ENCODE assay signal across 8 cellular contexts in the genomic region with DNA sequence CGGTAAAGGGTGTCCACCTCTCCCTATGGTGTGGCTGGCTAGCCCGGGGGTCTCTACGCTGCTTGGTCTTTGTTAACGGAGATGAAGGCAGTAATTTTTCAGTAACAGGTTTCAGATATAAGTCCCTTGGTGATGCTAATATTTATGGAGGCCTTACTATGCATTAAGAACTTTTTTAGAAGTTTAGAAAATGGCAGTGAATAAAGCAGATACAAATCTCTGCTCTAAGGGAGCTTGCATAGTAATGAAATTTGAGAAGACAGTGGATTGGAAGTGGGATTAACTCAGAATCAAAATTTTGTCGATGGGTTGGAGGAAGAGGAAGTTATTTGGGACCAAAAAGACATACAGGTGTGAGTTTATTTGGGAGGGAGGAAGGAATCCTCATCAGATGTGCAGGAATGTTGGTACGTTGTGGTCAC. TPM values are rescaled to one million over a fixed set of nuclear protein-coding genes. Genes with fewer than 3 reads are reported as not detected.
DNase-seq lines count a peak whose midpoint lies in the region; ATAC-seq and TF ChIP-seq lines count a peak whose summit lies in the region.

No MANE protein-coding gene starts in this region.

- no peak overlapping the region for H3K4ac ChIP-seq in mesendoderm (ENCODE audit: low read depth, low read length)

- H3K79me2 ChIP-seq in mesendoderm (ENCODE audit: control insufficient read depth, insufficient read depth, low read length): peaks cover 27% of the 10 kb centered on the region

- peaks cover 3% of the 10 kb centered on the region for H3K4me1 ChIP-seq in mesendoderm (ENCODE audit: control insufficient read depth, low read depth, low read length)

- peak overlapping the region; percentile 92 for H4K5ac ChIP-seq in mesendoderm (ENCODE audit: low read length)

- H4K8ac ChIP-seq in mesendoderm (ENCODE audit: low read depth, low read length): no peak overlapping the region

- no peak overlapping the region for H2AK5ac ChIP-seq in mesendoderm (ENCODE audit: low read length)

- no peaks in the 10 kb centered on the region for H3K27me3 ChIP-seq in mesendoderm (ENCODE audit: insufficient read depth, low read length, poor library complexity)

- H3K36me3 ChIP-seq in mesendoderm (ENCODE audit: control insufficient read depth, insufficient read depth, low read length): no peaks in the 10 kb centered on the region

- peak overlapping the region; percentile 19 for H3K18ac ChIP-seq in mesendoderm (ENCODE audit: low read length)

- H3K9me3 Mint-ChIP-seq in stimulated activated naive CD8-positive, alpha-beta T cell treated with anti-CD3 and anti-CD28 coated beads, Interleukin-15, Interleukin-2, amounts not matched to agents 100 ng/mL and 50 ng/mL, for 24 hours: no peaks in the 10 kb centered on the region

- no peak for ATAC-seq in stimulated activated naive CD8-positive, alpha-beta T cell treated with anti-CD3 and anti-CD28 coated beads, Interleukin-15, Interleukin-2, amounts not matched to agents 100 U/mL and 50 U/mL, for 24 hours
- ATAC-seq in HG02973 (IDR thresholded peaks at IDR 0.05; ENCODE audit: unreplicated experiment): no peak

- in situ Hi-C loops in astrocyte of the spinal cord (cut with HindIII; ENCODE audit: low sequenced_read_pairs): no loop called here

- peaks cover 61% of the 10 kb centered on the region for H3K4me1 Mint-ChIP-seq in stimulated activated naive CD8-positive, alpha-beta T cell treated with anti-CD3 and anti-CD28 coated beads, Interleukin-15, Interleukin-2, amounts not matched to agents 100 ng/mL and 50 ng/mL, for 24 hours (ENCODE audit: low read depth)

- peak overlapping the region; percentile 99 for H3K56ac ChIP-seq in mesendoderm (ENCODE audit: low read length)

- H3K27me3 Mint-ChIP-seq in stimulated activated naive CD8-positive, alpha-beta T cell treated with anti-CD3 and anti-CD28 coated beads, Interleukin-15, Interleukin-2, amounts not matched to agents 100 ng/mL and 50 ng/mL, for 24 hours: no peaks in the 10 kb centered on the region

- no peak overlapping the region for H2BK120ac ChIP-seq in mesendoderm (ENCODE audit: low read depth, low read length)

- peaks cover 3% of the 10 kb centered on the region for H3K79me1 ChIP-seq in mesendoderm (ENCODE audit: low read length)

- no CpG with 5 or more reads among the region's 6 CpGs for WGBS in mesendoderm (ENCODE audit: extremely low coverage, insufficient coverage, low lambda C conversion rate)

- peak overlapping the region; percentile 69 for H3K4me2 ChIP-seq in mesendoderm (ENCODE audit: low read length)

- H3K9ac ChIP-seq in mesendoderm (ENCODE audit: low read length): peak overlapping the region; percentile 98

- peak overlapping the region; percentile 97 for H3K4me3 ChIP-seq in astrocyte of the spinal cord (ENCODE audit: low read depth, low read length)
- H3K4me3 ChIP-seq in mesendoderm (ENCODE audit: low read length): peak overlapping the region; percentile 99

- H2BK5ac ChIP-seq in mesendoderm (ENCODE audit: low read length): peak overlapping the region; percentile 92

- DNase-seq in stimulated activated naive CD8-positive, alpha-beta T cell treated with anti-CD3 and anti-CD28 coated beads, Interleukin-15, Interleukin-2, amounts not matched to agents 100 U/mL and 50 U/mL, for 24 hours: no peak
- DNase-seq in astrocyte of the spinal cord (ENCODE audit: low read depth, low spot score): no peak
- DNase-seq in mesendoderm: no peak
- no peak for DNase-seq in effector CD4-positive, alpha-beta T cell
- DNase-seq in NCI-H187 (lab: John Stamatoyannopoulos, UW): no peak
- no peak for DNase-seq in activated CD4-positive, CD25-positive, alpha-beta regulatory T cell treated with anti-CD3 and anti-CD28 coated beads, Interleukin-2, amount 50 U/mL, for 72 hours

- peak overlapping the region; percentile 16 for H3K27ac ChIP-seq in mesendoderm (ENCODE audit: low read depth, low read length)

- H3K4me3 Mint-ChIP-seq in stimulated activated naive CD8-positive, alpha-beta T cell treated with anti-CD3 and anti-CD28 coated beads, Interleukin-15, Interleukin-2, amounts not matched to agents 100 ng/mL and 50 ng/mL, for 24 hours: peak overlapping the region; percentile 100

- TF ChIP-seq CTCF in astrocyte of the spinal cord (IDR thresholded peaks at IDR 0.05; ENCODE audit: low read depth, low read length): peak; percentile 16

- H3K27ac Mint-ChIP-seq in stimulated activated naive CD8-positive, alpha-beta T cell treated with anti-CD3 and anti-CD28 coated beads, Interleukin-15, Interleukin-2, amounts not matched to agents 100 ng/mL and 50 ng/mL, for 24 hours: peak overlapping the region; percentile 100

- no peak overlapping the region for H2BK15ac ChIP-seq in mesendoderm (replicated peaks; ENCODE audit: low read depth)

- H3K36me3 Mint-ChIP-seq in stimulated activated naive CD8-positive, alpha-beta T cell treated with anti-CD3 and anti-CD28 coated beads, Interleukin-15, Interleukin-2, amounts not matched to agents 100 ng/mL and 50 ng/mL, for 24 hours (ENCODE audit: low read depth): peaks cover 47% of the 10 kb centered on the region

- H3K23ac ChIP-seq in mesendoderm (ENCODE audit: low read length): no peak overlapping the region

RNA-seq across cellular contexts. Expression of gene SSBP1, which starts 0.4 kb away (rescaled TPM):
- 638 TPM for polyA plus RNA-seq in mesendoderm (2013, experiment 1 of 2)
- polyA plus RNA-seq in mesendoderm (2013, experiment 2 of 2): 630 TPM

RNA-seq across cellular contexts. Expression of gene TAS2R3, which starts 25.3 kb away (rescaled TPM):
- polyA plus RNA-seq in mesendoderm (2013, experiment 1 of 2): not detected
- polyA plus RNA-seq in mesendoderm (2013, experiment 2 of 2): not detected

RNA-seq across cellular contexts. Expression of gene WEE2, which starts 30.4 kb away (rescaled TPM):
- not detected for polyA plus RNA-seq in mesendoderm (2013, experiment 1 of 2)
- not detected for polyA plus RNA-seq in mesendoderm (2013, experiment 2 of 2)

RNA-seq across cellular contexts. Expression of gene DENND11, which starts 36.6 kb away (rescaled TPM):
- 11.1 TPM for polyA plus RNA-seq in mesendoderm (2013, experiment 1 of 2)
- polyA plus RNA-seq in mesendoderm (2013, experiment 2 of 2): 10.9 TPM

RNA-seq across cellular contexts. Expression of gene TAS2R4, which starts 37.9 kb away (rescaled TPM):
- 0.06 TPM for polyA plus RNA-seq in mesendoderm (2013, experiment 1 of 2)
- 0.10 TPM for polyA plus RNA-seq in mesendoderm (2013, experiment 2 of 2)
